ENCODE assay signal across 10 cellular contexts in genomic region chr1:19452221-19452663, GRCh38. TPM values are rescaled to one million over a fixed set of nuclear protein-coding genes. Genes with fewer than 3 reads are reported as not detected.
DNase-seq lines count a peak whose midpoint lies in the region; ATAC-seq and TF ChIP-seq lines count a peak whose summit lies in the region.
"Had no signal": no experiment of that assay in that cellular context is flagged by ENCODE, and none has a peak within 500 bp of the region (broad histone marks: within the 10 kb centered on the region; RNA-seq: fewer than 3 reads in every experiment).

No MANE protein-coding gene starts in this region.

- H3K4me3 ChIP-seq in AG09309 (ENCODE audit: control insufficient read depth, low read depth, low read length) (no peak overlapping the region; the same call in 1 of the 2 replicates), fibroblast of pulmonary artery (replicated peaks; ENCODE audit: low read depth, low read length) (no peak overlapping the region)

- DNase-seq in AG09309 (ENCODE audit: low read depth), result peak; percentile 73
- DNase-seq in RPMI7951 (ENCODE audit: low read depth), result peak; percentile 97
- peak; percentile 75 for DNase-seq in fibroblast of pulmonary artery (ENCODE audit: low read depth)
- peak; percentile 94 for DNase-seq in posterior vena cava (ENCODE audit: low spot score)
- DNase-seq in omental fat pad (ENCODE audit: low spot score), result no peak
- DNase-seq in T-helper 9 cell, result no peak
- DNase-seq in NCI-H2171 treated with DMSO at 0.1 percent for 48 hours (lab: John Stamatoyannopoulos, UW), result no peak
- DNase-seq: activated CD4-positive, alpha-beta T cell treated with anti-CD3 and anti-CD28 coated beads for 36 hours; DMS 273 treated with DMSO at 0.1 percent for 48 hours had no signal

- intact Hi-C loops in posterior vena cava (cut with DNase I), result no loop called here

- TF ChIP-seq CTCF in AG09309 (IDR thresholded peaks at IDR 0.05; ENCODE audit: control insufficient read depth, insufficient read depth, low read depth, low read length, missing control alignments) (no peak), fibroblast of pulmonary artery (IDR thresholded peaks at IDR 0.05; ENCODE audit: low read length, missing control alignments) (no peak), omental fat pad (IDR thresholded peaks at IDR 0.05) (no peak)

- ATAC-seq in omental fat pad (ENCODE audit: low FRiP score), result no peak
- no peak for ATAC-seq in HG02884 (IDR thresholded peaks at IDR 0.05; ENCODE audit: unreplicated experiment)
- ATAC-seq: activated CD4-positive, alpha-beta T cell treated with anti-CD3 and anti-CD28 coated beads for 36 hours had no signal

RNA-seq across cellular contexts. Expression of gene CAPZB, which starts 33.1 kb away (rescaled TPM):
- 324 and 335 TPM in 2 replicates for total RNA-seq in RPMI7951 (2014; rRNA removed; shearing (Covaris generic))
- total RNA-seq in posterior vena cava (100 to 1,000 TPM; 255 to 277 TPM), omental fat pad (100 to 1,000 TPM in 3 of 4 donors, 10 to 100 TPM in 1; 98.0 to 130 (median 120) TPM)

Comparison
In these comparisons a context has a peak if more than half of its experiments do, and no peak if none do; other contexts are left out.
1. DNase-seq: peak in AG09309 (single experiment), RPMI7951 (single experiment), fibroblast of pulmonary artery (single experiment) and posterior vena cava (single experiment); none in omental fat pad (single experiment), T-helper 9 cell (single experiment) and NCI-H2171 treated with DMSO at 0.1 percent for 48 hours (single experiment).